Comparison of ENCODE assay signal across 14 cellular contexts in genomic region chr10:520402-520787, GRCh38.
A peak's percentile ranks its signal among the peaks of the same experiment; 100 is the strongest.
DNase-seq lines count a peak whose midpoint lies in the region; ATAC-seq and TF ChIP-seq lines count a peak whose summit lies in the region.
"Had no signal": no experiment of that assay in that cellular context is flagged by ENCODE, and none has a peak within 500 bp of the region (broad histone marks: within the 10 kb centered on the region; RNA-seq: fewer than 3 reads in every experiment).

No MANE protein-coding gene starts in this region.

- in situ Hi-C loops in gastrocnemius medialis (cut with MboI; ENCODE audit: low sequenced_read_pairs in 4 of 4), result loop anchor here (25.0 kb wide), 2 partner anchors 167 to 267 kb away; partner anchors contain the start of gene DIP2C (in 3 of the 4)

- TF ChIP-seq CTCF in RWPE1 (conservative IDR thresholded peaks at IDR 0.05; ENCODE audit: low read depth) (no peak), foreskin keratinocyte (conservative IDR thresholded peaks at IDR 0.05) (no peak), gastrocnemius medialis (IDR thresholded peaks at IDR 0.05 in 4 of 5, conservative IDR thresholded peaks at IDR 0.05 in 1 of 5) (no peak)

- ATAC-seq in foreskin keratinocyte, result peak; percentile 97
- ATAC-seq in gastrocnemius medialis, result peak; percentile 66 to 68
- no peak for ATAC-seq in GM18861 (IDR thresholded peaks at IDR 0.05; ENCODE audit: unreplicated experiment)
- ATAC-seq: activated T-cell treated with anti-CD3 and anti-CD28 coated beads, Interleukin-2, amount 50 U/mL, for 4 hours; mucosa of descending colon had no signal

- H3K36me3 ChIP-seq in gastrocnemius medialis, result no peaks in the 10 kb centered on the region
- H3K36me3 ChIP-seq: thyroid gland had no signal

- CTCF ChIA-PET in RWPE1 (lab: Yijun Ruan, JAX), result no interaction called here

- DNase-seq in NCI-H1105 treated with DMSO at 0.1 percent for 48 hours (lab: John Stamatoyannopoulos, UW) (peak; percentile 6), NCI-H1105 (lab: John Stamatoyannopoulos, UW) (no peak), RWPE1 (ENCODE audit: low spot score) (peak; percentile 78), foreskin keratinocyte (peak; percentile 51 to 74), gastrocnemius medialis (peak; percentile 34 to 51), cerebellar cortex (ENCODE audit: low spot score) (no peak)
- DNase-seq in activated CD4-positive, alpha-beta T cell treated with anti-CD3 and anti-CD28 coated beads, Interleukin-2, amount 50 U/mL, for 4 hours, result no peak
- DNase-seq: activated CD4-positive, CD25-positive, alpha-beta regulatory T cell; activated T-cell treated with anti-CD3 and anti-CD28 coated beads, Interleukin-2, amount 50 U/mL, for 4 hours; mucosa of descending colon; NCI-H2227 treated with DMSO at 0.1 percent for 48 hours; thyroid gland had no signal

- POLR2A ChIA-PET in RWPE1 (lab: Yijun Ruan, JAX; ENCODE audit: low non-redundant PET), result no interaction called here

- no peaks in the 10 kb centered on the region for H3K9me3 ChIP-seq in gastrocnemius medialis
- H3K9me3 ChIP-seq: mucosa of descending colon, thyroid gland had no signal

- intact Hi-C loops in gastrocnemius medialis (cut with DNase I; ENCODE audit: low total_unique reads), result no loop called here

- TF ChIP-seq POLR2A in gastrocnemius medialis (IDR thresholded peaks at IDR 0.05), result no peak

- peak overlapping the region; percentile 37 for H3K27ac ChIP-seq in RWPE1
- H3K27ac ChIP-seq in foreskin keratinocyte, result no peak overlapping the region
- no peak overlapping the region for H3K27ac ChIP-seq in gastrocnemius medialis
- H3K27ac ChIP-seq: 22Rv1, thyroid gland had no signal

- no peak overlapping the region for H3K4me3 ChIP-seq in gastrocnemius medialis
- H3K4me3 ChIP-seq: mucosa of descending colon, thyroid gland had no signal

- H3K4me1 ChIP-seq in foreskin keratinocyte, result peaks cover 9% of the 10 kb centered on the region
- H3K4me1 ChIP-seq in gastrocnemius medialis, result peaks cover 27 to 31% of the 10 kb centered on the region in 2 donors

- H3K27me3 ChIP-seq in foreskin keratinocyte (no peaks in the 10 kb centered on the region), gastrocnemius medialis (no peaks in the 10 kb centered on the region)
- H3K27me3 ChIP-seq: thyroid gland had no signal

Comparison
In these comparisons a context has a peak if more than half of its experiments do, and no peak if none do; other contexts are left out.
1. DNase-seq: peak in NCI-H1105 treated with DMSO at 0.1 percent for 48 hours (single experiment), RWPE1 (single experiment), foreskin keratinocyte (2 of 2) and gastrocnemius medialis (2 of 2); none in NCI-H1105 (single experiment), activated CD4-positive, alpha-beta T cell treated with anti-CD3 and anti-CD28 coated beads, Interleukin-2, amount 50 U/mL, for 4 hours (0 of 2) and cerebellar cortex (single experiment).